In genomic region chr16:30309255-30309654, GRCh38 we compare ENCODE assay signal across 7 cellular contexts. TPM values are rescaled to one million over a fixed set of nuclear protein-coding genes. Genes with fewer than 3 reads are reported as not detected.
DNase-seq lines count a peak whose midpoint lies in the region; ATAC-seq and TF ChIP-seq lines count a peak whose summit lies in the region.
"Not testable (repeated sequence)": the region's sequence is repeated elsewhere in the genome, so short reads cannot be mapped to it uniquely, and the experiment has no call there.

No MANE protein-coding gene starts in this region.

- not testable (repeated sequence) for H3K4me3 ChIP-seq in CD4-positive, alpha-beta memory T cell (ENCODE audit: low read length in 2 of 2); HL-60 (replicated peaks; ENCODE audit: insufficient read depth, low read length); NB4 (ENCODE audit: low read depth, low read length); psoas muscle

- H3K9me3 Mint-ChIP-seq in CD4-positive, alpha-beta memory T cell; activated CD4-positive, alpha-beta T cell treated with anti-CD3 and anti-CD28 coated beads, Interleukin-2, amount 10 ng/mL, durations not matched to agents 24 days and 14 days; activated naive CD8-positive, alpha-beta T cell treated with anti-CD3 and anti-CD28 coated beads for 36 hours; immature natural killer cell: not testable (repeated sequence)

- not testable (repeated sequence) for TF ChIP-seq POLR2A in NB4 (IDR thresholded peaks at IDR 0.05; ENCODE audit: extremely low read depth, insufficient read length)

- H3K9me3 ChIP-seq in CD4-positive, alpha-beta memory T cell (ENCODE audit: control insufficient read depth in 1 of 2, low read length in 2 of 2); psoas muscle: not testable (repeated sequence)

- peak overlapping the region in 1 of 8 donors; percentile 38 for H3K4me3 Mint-ChIP-seq in CD4-positive, alpha-beta memory T cell
- H3K4me3 Mint-ChIP-seq in activated CD4-positive, alpha-beta T cell treated with anti-CD3 and anti-CD28 coated beads, Interleukin-2, amount 10 ng/mL, durations not matched to agents 24 days and 14 days; activated naive CD8-positive, alpha-beta T cell treated with anti-CD3 and anti-CD28 coated beads for 36 hours; immature natural killer cell: not testable (repeated sequence)

- not testable (repeated sequence) for TF ChIP-seq CTCF in HL-60 (IDR thresholded peaks at IDR 0.05; ENCODE audit: insufficient read depth, low read length); NB4 (IDR thresholded peaks at IDR 0.05; ENCODE audit: low read depth, low read length); psoas muscle (IDR thresholded peaks at IDR 0.05)

- POLR2A ChIA-PET in CD4-positive, alpha-beta memory T cell (lab: Charles Lee; ENCODE audit: partially characterized antibody), result not testable (repeated sequence)

- peaks cover 13% of the 10 kb centered on the region for H3K4me1 ChIP-seq in CD4-positive, alpha-beta memory T cell (ENCODE audit: insufficient read depth, low read length)
- H3K4me1 ChIP-seq in psoas muscle, result peaks cover 15% of the 10 kb centered on the region

- ATAC-seq in psoas muscle, result not testable (repeated sequence)

- H3K4me1 Mint-ChIP-seq in CD4-positive, alpha-beta memory T cell, result peaks cover 15 to 25% (median 20%) of the 10 kb centered on the region in 4 donors
- not testable (repeated sequence) for H3K4me1 Mint-ChIP-seq in activated CD4-positive, alpha-beta T cell treated with anti-CD3 and anti-CD28 coated beads, Interleukin-2, amount 10 ng/mL, durations not matched to agents 24 days and 14 days
- peaks cover 19% of the 10 kb centered on the region for H3K4me1 Mint-ChIP-seq in activated naive CD8-positive, alpha-beta T cell treated with anti-CD3 and anti-CD28 coated beads for 36 hours
- H3K4me1 Mint-ChIP-seq in immature natural killer cell, result peaks cover 16 to 26% of the 10 kb centered on the region in 2 donors

- CTCF ChIA-PET in CD4-positive, alpha-beta memory T cell (lab: Charles Lee; ENCODE audit: partially characterized antibody), result not testable (repeated sequence)

- H3K27me3 Mint-ChIP-seq in CD4-positive, alpha-beta memory T cell; activated CD4-positive, alpha-beta T cell treated with anti-CD3 and anti-CD28 coated beads, Interleukin-2, amount 10 ng/mL, durations not matched to agents 24 days and 14 days; activated naive CD8-positive, alpha-beta T cell treated with anti-CD3 and anti-CD28 coated beads for 36 hours; immature natural killer cell (ENCODE audit: low read depth in 3 of 3): not testable (repeated sequence)

- H3K27ac Mint-ChIP-seq in CD4-positive, alpha-beta memory T cell, result peak overlapping the region in 5 of 7 donors; percentile 24 to 83 (median 59)
- peak overlapping the region; percentile 62 for H3K27ac Mint-ChIP-seq in activated CD4-positive, alpha-beta T cell treated with anti-CD3 and anti-CD28 coated beads, Interleukin-2, amount 10 ng/mL, durations not matched to agents 24 days and 14 days
- H3K27ac Mint-ChIP-seq in activated naive CD8-positive, alpha-beta T cell treated with anti-CD3 and anti-CD28 coated beads for 36 hours, result peak overlapping the region; percentile 32
- H3K27ac Mint-ChIP-seq in immature natural killer cell, result peak overlapping the region in 4 of 6 donors; percentile 22 to 73 (median 50)

- not testable (repeated sequence) for H3K36me3 ChIP-seq in CD4-positive, alpha-beta memory T cell (ENCODE audit: insufficient read depth, low read length); psoas muscle (ENCODE audit: insufficient read depth in 1 of 2, low read depth in 1 of 2)

- H3K27me3 ChIP-seq in CD4-positive, alpha-beta memory T cell (ENCODE audit: insufficient read depth, low read length); HL-60 (ENCODE audit: insufficient read depth, poor library complexity, severe bottlenecking); psoas muscle (ENCODE audit: insufficient read depth in 3 of 3, low read length in 2 of 3): not testable (repeated sequence)

- not testable (repeated sequence) for H3K36me3 Mint-ChIP-seq in CD4-positive, alpha-beta memory T cell; activated CD4-positive, alpha-beta T cell treated with anti-CD3 and anti-CD28 coated beads, Interleukin-2, amount 10 ng/mL, durations not matched to agents 24 days and 14 days (ENCODE audit: low read depth); activated naive CD8-positive, alpha-beta T cell treated with anti-CD3 and anti-CD28 coated beads for 36 hours; immature natural killer cell

- H3K27ac ChIP-seq in CD4-positive, alpha-beta memory T cell (ENCODE audit: low read depth, low read length), result not testable (repeated sequence)
- H3K27ac ChIP-seq in HL-60 (replicated peaks) (peak overlapping the region; percentile 75), psoas muscle (peak overlapping the region; percentile 53)

- DNase-seq in CD4-positive, alpha-beta memory T cell, result peak in 1 of 5 donors; percentile 35
- DNase-seq in HL-60 (ENCODE audit: low read depth in 1 of 2, low spot score in 1 of 2); activated naive CD8-positive, alpha-beta T cell treated with anti-CD3 and anti-CD28 coated beads for 36 hours; immature natural killer cell; psoas muscle: not testable (repeated sequence)
- DNase-seq in NB4 (ENCODE audit: low read depth), result peak; percentile 6
- peak; percentile 52 for DNase-seq in activated CD4-positive, alpha-beta T cell treated with anti-CD3 and anti-CD28 coated beads, Interleukin-2, amount 10 ng/mL, durations not matched to agents 24 days and 14 days

- WGBS in psoas muscle, 3 donors, result 83 to 92% (median 84%) methylated on average over 5 of the region's 5 CpGs

- intact Hi-C loops in CD4-positive, alpha-beta memory T cell (cut with micrococcal nuclease); activated CD4-positive, alpha-beta T cell treated with anti-CD3 and anti-CD28 coated beads, Interleukin-2, amount 10 ng/mL, durations not matched to agents 24 days and 14 days (cut with micrococcal nuclease); psoas muscle (cut with DNase I): not testable (repeated sequence)

RNA-seq across cellular contexts. Expression of gene CD2BP2, which starts 45.9 kb away (rescaled TPM):
- 10 to 100 TPM; 72.9 to 79.4 TPM for total RNA-seq in CD4-positive, alpha-beta memory T cell
- 10 to 100 TPM; 23.7 to 24.4 TPM for polyA plus RNA-seq in CD4-positive, alpha-beta memory T cell
- 80.5 and 93.2 TPM in 2 replicates for total RNA-seq in activated CD4-positive, alpha-beta T cell treated with anti-CD3 and anti-CD28 coated beads, Interleukin-2, amount 10 ng/mL, durations not matched to agents 24 days and 14 days
- 10 to 100 TPM; 60.7 to 66.8 TPM for total RNA-seq in activated naive CD8-positive, alpha-beta T cell treated with anti-CD3 and anti-CD28 coated beads for 36 hours
- 10 to 100 TPM; 39.9 to 54.3 (median 42.9) TPM for polyA plus RNA-seq in immature natural killer cell
- 10 to 100 TPM; 38.9 to 65.0 (median 49.6) TPM for total RNA-seq in psoas muscle
- 10 to 100 TPM; 31.0 to 61.8 (median 55.6) TPM for polyA plus RNA-seq in psoas muscle
